ENCODE assay signal across 13 cellular contexts in the genomic region with DNA sequence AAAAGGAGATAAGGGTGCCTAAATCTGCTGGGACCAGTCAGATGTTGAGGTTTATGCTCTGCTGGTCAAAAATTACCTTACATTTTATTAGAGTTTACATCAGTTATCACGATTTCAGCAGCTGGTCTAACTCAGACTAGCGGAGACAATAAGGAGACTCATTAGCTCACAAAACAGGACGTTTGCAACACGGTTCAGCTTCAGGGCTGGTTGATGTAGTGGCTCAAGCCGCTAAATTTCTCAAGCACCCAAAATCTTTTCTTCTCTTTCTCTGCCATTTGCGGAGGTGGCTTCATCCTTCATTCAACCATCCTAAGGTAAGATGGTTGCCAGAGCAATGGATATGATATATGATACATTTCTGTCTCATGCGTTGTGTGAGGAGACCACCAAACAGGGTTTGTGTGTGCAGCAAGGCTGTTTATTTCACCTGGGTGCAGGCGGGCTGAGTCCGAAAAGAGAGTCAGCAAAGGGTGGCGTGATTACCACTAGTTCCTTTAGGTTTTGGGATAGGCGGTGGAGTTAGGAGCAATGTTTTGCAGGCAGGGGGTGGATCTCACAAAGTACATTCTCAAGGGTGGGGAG. TPM values are rescaled to one million over a fixed set of nuclear protein-coding genes. Genes with fewer than 3 reads are reported as not detected.
A peak's percentile ranks its signal among the peaks of the same experiment; 100 is the strongest.
DNase-seq lines count a peak whose midpoint lies in the region; ATAC-seq and TF ChIP-seq lines count a peak whose summit lies in the region.
"Had no signal": no experiment of that assay in that cellular context is flagged by ENCODE, and none has a peak within 500 bp of the region (broad histone marks: within the 10 kb centered on the region; RNA-seq: fewer than 3 reads in every experiment).

No MANE protein-coding gene starts in this region.

- H3K9me3 Mint-ChIP-seq in CD4-positive, alpha-beta memory T cell, result no peaks in the 10 kb centered on the region
- H3K9me3 Mint-ChIP-seq in nephron progenitor cell (no peaks in the 10 kb centered on the region), chondrocyte (ENCODE audit: low read depth) (no peaks in the 10 kb centered on the region)
- H3K9me3 Mint-ChIP-seq: mesothelial cell of epicardium had no signal

- no peaks in the 10 kb centered on the region for H3K36me3 ChIP-seq in CD4-positive, alpha-beta memory T cell (ENCODE audit: insufficient read depth, low read length)
- H3K36me3 ChIP-seq in HEK293 (ENCODE audit: control insufficient read depth in 2 of 2, insufficient read depth in 1 of 2, low read length in 2 of 2), result no peaks in the 10 kb centered on the region
- H3K36me3 ChIP-seq: SJSA1 had no signal

- intact Hi-C loops in CD4-positive, alpha-beta memory T cell (cut with micrococcal nuclease), result loop anchor here (2.0 to 5.0 kb wide), 2 partner anchors 18 to 40 kb away; no protein-coding TSS in a partner anchor

- no peaks in the 10 kb centered on the region for H3K36me3 Mint-ChIP-seq in CD4-positive, alpha-beta memory T cell
- no peaks in the 10 kb centered on the region for H3K36me3 Mint-ChIP-seq in nephron progenitor cell (ENCODE audit: low read depth)
- no peaks in the 10 kb centered on the region for H3K36me3 Mint-ChIP-seq in chondrocyte (ENCODE audit: low read depth)
- H3K36me3 Mint-ChIP-seq: mesothelial cell of epicardium had no signal

- TF ChIP-seq CTCF in HEK293 (tag by site-specific recombination; IDR thresholded peaks at IDR 0.05), result no peak
- TF ChIP-seq CTCF in nephron progenitor cell (IDR thresholded peaks at IDR 0.05), result no peak
- TF ChIP-seq CTCF in chondrocyte (IDR thresholded peaks at IDR 0.05), result no peak

- peak overlapping the region; percentile 32 to 90 (median 84) for H3K4me3 Mint-ChIP-seq in CD4-positive, alpha-beta memory T cell
- H3K4me3 Mint-ChIP-seq in nephron progenitor cell (no peak overlapping the region), chondrocyte (ENCODE audit: unreplicated experiment) (no peak overlapping the region)
- H3K4me3 Mint-ChIP-seq: mesothelial cell of epicardium had no signal

- no peaks in the 10 kb centered on the region for H3K9me3 ChIP-seq in CD4-positive, alpha-beta memory T cell (ENCODE audit: control insufficient read depth in 1 of 2, low read length in 2 of 2)
- H3K9me3 ChIP-seq in HEK293 (ENCODE audit: control insufficient read depth, insufficient read depth, low read depth, low read length), result no peaks in the 10 kb centered on the region
- H3K9me3 ChIP-seq: SJSA1 had no signal

- H3K4me3 ChIP-seq in CD4-positive, alpha-beta memory T cell (ENCODE audit: low read length in 2 of 2), result peak overlapping the region in 1 of 2 donors; percentile 5
- no peak overlapping the region for H3K4me3 ChIP-seq in HEK293 (ENCODE audit: low read depth, low read length)
- H3K4me3 ChIP-seq: SJSA1 had no signal

- no peak for ATAC-seq in HG02642 (IDR thresholded peaks at IDR 0.05; ENCODE audit: poor library complexity, unreplicated experiment)

- H3K4me1 Mint-ChIP-seq in CD4-positive, alpha-beta memory T cell, result peaks cover 20 to 41% (median 28%) of the 10 kb centered on the region in 4 donors
- H3K4me1 Mint-ChIP-seq in nephron progenitor cell, result no peaks in the 10 kb centered on the region
- peaks cover 4% of the 10 kb centered on the region for H3K4me1 Mint-ChIP-seq in chondrocyte (ENCODE audit: low read depth)

- H3K27me3 ChIP-seq in CD4-positive, alpha-beta memory T cell (ENCODE audit: insufficient read depth, low read length), result no peaks in the 10 kb centered on the region
- H3K27me3 ChIP-seq: SJSA1 had no signal

- peak in 2 of 5 donors; percentile 13 to 18 for DNase-seq in CD4-positive, alpha-beta memory T cell
- DNase-seq in activated T-cell treated with anti-CD3 and anti-CD28 coated beads, Interleukin-2, amount 50 U/mL, for 48 hours, result peak; percentile 44 to 45
- DNase-seq in nephron progenitor cell (no peak), chondrocyte (ENCODE audit: low spot score) (no peak), HK-2 (ENCODE audit: unreplicated experiment) (no peak)
- no peak for DNase-seq in stimulated activated CD8-positive, alpha-beta memory T cell treated with anti-CD3 and anti-CD28 coated beads, Interleukin-4, amount 100 ng/mL, for 48 hours
- DNase-seq: COR-L47, NCI-H1436, NCI-H748 treated with DMSO at 0.1 percent for 48 hours had no signal

- CTCF ChIA-PET in CD4-positive, alpha-beta memory T cell (lab: Charles Lee; ENCODE audit: partially characterized antibody), result interaction anchor here (0.6 to 1.5 kb wide), 4 partner anchors 15 to 54 kb away, joined by 3 to 12 read pairs (median 7); no protein-coding TSS in a partner anchor
- CTCF ChIA-PET in HEK293 (lab: Yijun Ruan, JAX), result no interaction called here

- peaks cover 31% of the 10 kb centered on the region for H3K4me1 ChIP-seq in CD4-positive, alpha-beta memory T cell (ENCODE audit: insufficient read depth, low read length)
- H3K4me1 ChIP-seq in HEK293 (ENCODE audit: control insufficient read depth, insufficient read depth, low read length), result no peaks in the 10 kb centered on the region

- POLR2A ChIA-PET in CD4-positive, alpha-beta memory T cell (lab: Charles Lee; ENCODE audit: partially characterized antibody), result interaction anchor here (0.7 to 2.6 kb wide), 10 partner anchors 18 to 74 kb away, joined by 3 to 9 read pairs (median 6); a partner anchor contains a TSS
- POLR2A ChIA-PET in HEK293 (lab: Yijun Ruan, JAX), result no interaction called here

- H3K27me3 Mint-ChIP-seq in CD4-positive, alpha-beta memory T cell, result no peaks in the 10 kb centered on the region
- H3K27me3 Mint-ChIP-seq in nephron progenitor cell (ENCODE audit: low read depth, poor library complexity) (no peaks in the 10 kb centered on the region), chondrocyte (ENCODE audit: low read depth) (no peaks in the 10 kb centered on the region)

- H3K27ac ChIP-seq in CD4-positive, alpha-beta memory T cell (ENCODE audit: low read depth, low read length), result peak overlapping the region; percentile 54
- no peak overlapping the region for H3K27ac ChIP-seq in HEK293 (ENCODE audit: extremely low read depth, low read depth, low read length)
- H3K27ac ChIP-seq: SJSA1 had no signal

- peak overlapping the region; percentile 90 to 99 (median 96) for H3K27ac Mint-ChIP-seq in CD4-positive, alpha-beta memory T cell
- H3K27ac Mint-ChIP-seq in nephron progenitor cell (peak overlapping the region; percentile 57), chondrocyte (ENCODE audit: unreplicated experiment) (no peak overlapping the region)
- H3K27ac Mint-ChIP-seq: mesothelial cell of epicardium had no signal

TF ChIP-seq in HEK293, 187 proteins besides CTCF, POLR2A, EP300 and RAD21:
- TF ChIP-seq ZBTB17 (tag by site-specific recombination; IDR thresholded peaks at IDR 0.05) (peak; percentile 57), ZNF558 (tag by site-specific recombination; IDR thresholded peaks at IDR 0.05) (no peak), ZBTB1 (tag by site-specific recombination; IDR thresholded peaks at IDR 0.05) (no peak)

RNA-seq across cellular contexts. Expression of a gene that starts 30.3 kb away (rescaled TPM):
- total RNA-seq in CD4-positive, alpha-beta memory T cell, result 10 to 100 TPM; 63.5 to 65.7 TPM
- polyA plus RNA-seq in CD4-positive, alpha-beta memory T cell, result 10 to 100 TPM in 1 of 2 donors, 1 to 10 TPM in 1; 5.9 to 34.7 TPM
- total RNA-seq in chondrocyte, result 74.1 to 101 TPM (median 94.7 TPM) in 3 replicates

RNA-seq across cellular contexts. Expression of a gene that starts 47.9 kb away (rescaled TPM):
- total RNA-seq in CD4-positive, alpha-beta memory T cell, result 10 to 100 TPM; 52.0 to 59.9 TPM
- 10 to 100 TPM in 1 of 2 donors, 1 to 10 TPM in 1; 5.4 to 13.9 TPM for polyA plus RNA-seq in CD4-positive, alpha-beta memory T cell
- 16.8 to 21.8 TPM (median 20.2 TPM) in 3 replicates for total RNA-seq in chondrocyte

Comparison
In these comparisons a context has a peak if more than half of its experiments do, and no peak if none do; other contexts are left out.
1. DNase-seq: peak in activated T-cell treated with anti-CD3 and anti-CD28 coated beads, Interleukin-2, amount 50 U/mL, for 48 hours (2 of 2); none in nephron progenitor cell (single experiment), stimulated activated CD8-positive, alpha-beta memory T cell treated with anti-CD3 and anti-CD28 coated beads, Interleukin-4, amount 100 ng/mL, for 48 hours (single experiment), chondrocyte (single experiment) and HK-2 (single experiment).
2. H3K4me3 Mint-ChIP-seq: peak in CD4-positive, alpha-beta memory T cell (8 of 8); none in nephron progenitor cell (single experiment) and chondrocyte (single experiment).